ENCODE assay signal across 26 cellular contexts in the genomic region with DNA sequence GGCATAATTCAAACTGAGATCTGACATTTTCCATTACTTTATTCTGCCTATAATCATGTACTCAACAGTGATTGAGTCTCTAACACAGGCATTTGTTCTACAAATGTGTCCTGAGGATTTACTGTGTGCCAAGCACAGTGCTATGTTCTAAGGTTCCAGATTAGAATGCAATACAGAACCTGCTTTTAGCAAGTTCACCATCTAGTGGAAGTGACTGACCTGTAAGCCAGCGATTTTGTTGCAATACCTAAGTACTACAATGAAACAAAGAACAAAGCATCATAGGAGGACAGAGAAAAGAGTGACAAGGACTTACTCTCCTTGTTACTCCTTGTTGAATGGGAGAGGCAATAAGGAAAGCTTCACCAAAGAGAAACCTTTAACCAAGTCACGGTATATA.
"Had no signal": no experiment of that assay in that cellular context is flagged by ENCODE, and none has a peak within 500 bp of the region (broad histone marks: within the 10 kb centered on the region; RNA-seq: fewer than 3 reads in every experiment).

No MANE protein-coding gene starts in this region.

- H3K9me3 ChIP-seq: esophagus squamous epithelium, gastroesophageal sphincter, heart right ventricle had no signal

- H3K27ac ChIP-seq: brain microvascular endothelial cell, coronary artery, dorsolateral prefrontal cortex, esophagus squamous epithelium, gastroesophageal sphincter, heart right ventricle had no signal

- H3K4me3 ChIP-seq: coronary artery, dorsolateral prefrontal cortex, esophagus squamous epithelium, gastroesophageal sphincter, heart right ventricle had no signal

- DNase-seq: activated CD4-positive, alpha-beta memory T cell treated with anti-CD3 and anti-CD28 coated beads, Interleukin-2, amount 10 ng/mL, durations not matched to agents 7 days and 5 days; activated CD4-positive, alpha-beta T cell treated with anti-CD3 and anti-CD28 coated beads for 36 hours; activated CD4-positive, alpha-beta T cell treated with anti-CD3 and anti-CD28 coated beads, Interleukin-2, amount 10 ng/mL, durations not matched to agents 24 days and 14 days; activated CD4-positive, CD25-positive, alpha-beta regulatory T cell; activated CD4-positive, CD25-positive, alpha-beta regulatory T cell treated with anti-CD3 and anti-CD28 coated beads, Interleukin-2, amount 50 U/mL, for 72 hours; activated CD8-positive, alpha-beta memory T cell treated with anti-CD3 and anti-CD28 coated beads, Interleukin-2, amount 50 U/mL, for 48 hours; activated gamma-delta T cell; activated naive CD4-positive, alpha-beta T cell; activated naive CD4-positive, alpha-beta T cell treated with anti-CD3 and anti-CD28 coated beads, Interleukin-2, amount 10 ng/mL, durations not matched to agents 7 days and 5 days; activated naive CD8-positive, alpha-beta T cell treated with anti-CD3 and anti-CD28 coated beads, Interleukin-2, amount 10 ng/mL, durations not matched to agents 7 days and 5 days; activated T-cell treated with anti-CD3 and anti-CD28 coated beads for 4 hours; activated T-cell treated with anti-CD3 and anti-CD28 coated beads, Interleukin-2, amount 50 U/mL, for 24 hours; activated T-cell treated with anti-CD3 and anti-CD28 coated beads, Interleukin-2, amount 50 U/mL, for 72 hours; brain microvascular endothelial cell; dorsolateral prefrontal cortex; effector memory CD4-positive, alpha-beta T cell; erythroblast; esophagus squamous epithelium; foreskin melanocyte; heart right ventricle; T-helper 1 cell; T-helper 17 cell; T1000 had no signal

- H3K36me3 ChIP-seq: brain microvascular endothelial cell, esophagus squamous epithelium, gastroesophageal sphincter, heart right ventricle had no signal

- ATAC-seq: activated CD4-positive, alpha-beta T cell treated with anti-CD3 and anti-CD28 coated beads for 36 hours; activated naive CD4-positive, alpha-beta T cell treated with anti-CD3 and anti-CD28 coated beads, Interleukin-2, amount 50 U/mL, for 72 hours; activated T-cell treated with anti-CD3 and anti-CD28 coated beads, Interleukin-2, amount 50 U/mL, for 72 hours; gastroesophageal sphincter; heart right ventricle; T-helper 17 cell had no signal

- H3K27me3 ChIP-seq: brain microvascular endothelial cell, dorsolateral prefrontal cortex, esophagus squamous epithelium, gastroesophageal sphincter, heart right ventricle had no signal

- H3K4me1 ChIP-seq: esophagus squamous epithelium, gastroesophageal sphincter, heart right ventricle had no signal
